ENCODE assay signal across 8 cellular contexts in the genomic region with DNA sequence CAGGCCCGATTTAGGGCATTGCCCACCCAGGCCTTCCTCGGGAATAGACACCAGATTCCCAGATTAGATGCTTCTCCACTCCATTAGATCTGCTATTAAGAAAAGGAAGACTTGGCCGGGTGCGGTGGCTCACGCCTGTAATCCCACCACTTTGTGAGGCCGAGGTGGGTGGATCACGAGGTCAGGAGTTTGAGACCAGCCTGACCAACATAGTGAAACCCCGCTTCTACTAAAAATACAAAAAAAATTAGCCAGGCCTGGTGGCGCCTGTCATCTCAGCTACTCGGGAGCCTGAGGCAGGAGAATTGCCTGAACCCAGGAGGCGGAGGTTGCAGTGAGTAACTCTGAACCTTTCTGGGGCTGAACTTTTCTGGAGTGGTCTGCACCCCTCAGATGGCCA. TPM values are rescaled to one million over a fixed set of nuclear protein-coding genes. Genes with fewer than 3 reads are reported as not detected.
"Had no signal": no experiment of that assay in that cellular context is flagged by ENCODE, and none has a peak within 500 bp of the region (broad histone marks: within the 10 kb centered on the region; RNA-seq: fewer than 3 reads in every experiment).

No MANE protein-coding gene starts in this region.

RNA-seq across cellular contexts. Expression of a gene that starts 28.8 kb away (rescaled TPM):
- polyA plus RNA-seq: immature natural killer cell; naive thymus-derived CD4-positive, alpha-beta T cell had no signal

RNA-seq across cellular contexts. Expression of a gene that starts 47.6 kb away (rescaled TPM):
- total RNA-seq: glomerular endothelial cell; myocyte; natural killer cell treated with Interleukin-12 subunit alpha and Interleukin-12 subunit beta and Interleukin-15 and Interleukin-18, amount 100 ng/mL, for 72 hours; right lobe of liver; thoracic aorta; tibial nerve had no signal

RNA-seq across cellular contexts. Expression of a gene that starts 57.2 kb away (rescaled TPM):
- total RNA-seq: glomerular endothelial cell; natural killer cell treated with Interleukin-12 subunit alpha and Interleukin-12 subunit beta and Interleukin-15 and Interleukin-18, amount 100 ng/mL, for 72 hours had no signal
- polyA plus RNA-seq: immature natural killer cell had no signal
